Comparison of ENCODE assay signal across 8 cellular contexts in genomic region chr6:85594197-85594930, GRCh38. TPM values are rescaled to one million over a fixed set of nuclear protein-coding genes. Genes with fewer than 3 reads are reported as not detected.
A peak's percentile ranks its signal among the peaks of the same experiment; 100 is the strongest.
DNase-seq lines count a peak whose midpoint lies in the region; ATAC-seq and TF ChIP-seq lines count a peak whose summit lies in the region.

No MANE protein-coding gene starts in this region.

- peaks cover 5% of the 10 kb centered on the region for H3K9me3 Mint-ChIP-seq in T-helper 1 cell treated with Interleukin-12 subunit alpha and Interleukin-12 subunit beta and Interleukin-4 antibody, amounts not matched to agents 30 μg/mL and 1 μg/mL, for 36 hours

- TF ChIP-seq POLR2A in testis (IDR thresholded peaks at IDR 0.05): no peak

- H3K4me3 Mint-ChIP-seq in T-helper 1 cell treated with Interleukin-12 subunit alpha and Interleukin-12 subunit beta and Interleukin-4 antibody, amounts not matched to agents 30 μg/mL and 1 μg/mL, for 36 hours: peak overlapping the region; percentile 95

- peak overlapping the region; percentile 81 for H3K4me3 ChIP-seq in HUES48 (ENCODE audit: low read depth, low read length)
- H3K4me3 ChIP-seq in mucosa of rectum (ENCODE audit: low read length in 2 of 2): peak overlapping the region; percentile 97 to 98
- peak overlapping the region; percentile 76 to 91 for H3K4me3 ChIP-seq in testis

- peaks cover 7% of the 10 kb centered on the region for H3K27me3 Mint-ChIP-seq in T-helper 1 cell treated with Interleukin-12 subunit alpha and Interleukin-12 subunit beta and Interleukin-4 antibody, amounts not matched to agents 30 μg/mL and 1 μg/mL, for 36 hours (ENCODE audit: low read depth)

- DNase-seq in COR-L47 (lab: John Stamatoyannopoulos, UW) (peak; percentile 21), dedifferentiated amniotic fluid mesenchymal stem cell (ENCODE audit: extremely low spot score) (peak; percentile 25), testis (peak; percentile 52), NCI-H2107 treated with DMSO at 0.1 percent for 48 hours (lab: John Stamatoyannopoulos, UW; ENCODE audit: unreplicated experiment) (no peak)

- TF ChIP-seq CTCF in testis (IDR thresholded peaks at IDR 0.05): no peak

- H3K27ac ChIP-seq in HUES48 (ENCODE audit: low read depth, low read length): peak overlapping the region; percentile 86
- peak overlapping the region; percentile 99 for H3K27ac ChIP-seq in mucosa of rectum (ENCODE audit: low read depth in 2 of 2, low read length in 2 of 2)
- H3K27ac ChIP-seq in testis: peak overlapping the region; percentile 93 to 94

- H3K4me1 ChIP-seq in HUES48 (ENCODE audit: control insufficient read depth, insufficient read depth, low read length) (no peaks in the 10 kb centered on the region), mucosa of rectum (ENCODE audit: control insufficient read depth in 2 of 2, insufficient read depth in 2 of 2, low read length in 2 of 2) (peaks cover 4 to 16% of the 10 kb centered on the region in 2 donors), testis (peaks cover 6% of the 10 kb centered on the region)

- H3K36me3 ChIP-seq in HUES48 (ENCODE audit: control insufficient read depth, insufficient read depth, low read length): no peaks in the 10 kb centered on the region
- H3K36me3 ChIP-seq in mucosa of rectum (ENCODE audit: control insufficient read depth in 2 of 2, insufficient read depth in 2 of 2, low read length in 2 of 2): no peaks in the 10 kb centered on the region
- no peaks in the 10 kb centered on the region for H3K36me3 ChIP-seq in testis (ENCODE audit: low read depth, missing control alignments)

- H3K27me3 ChIP-seq in HUES48 (ENCODE audit: control insufficient read depth, insufficient read depth, low read length) (peaks cover 14% of the 10 kb centered on the region), mucosa of rectum (ENCODE audit: control insufficient read depth in 2 of 2, insufficient read depth in 2 of 2, low read length in 2 of 2) (no peaks in the 10 kb centered on the region), testis (no peaks in the 10 kb centered on the region)

- 0 to 2% methylated on average over 16 to 35 of the region's 35 CpGs for WGBS in testis, 2 donors

- peaks cover 13% of the 10 kb centered on the region for H3K36me3 Mint-ChIP-seq in T-helper 1 cell treated with Interleukin-12 subunit alpha and Interleukin-12 subunit beta and Interleukin-4 antibody, amounts not matched to agents 30 μg/mL and 1 μg/mL, for 36 hours (ENCODE audit: low read depth)

- no peaks in the 10 kb centered on the region for H3K9me3 ChIP-seq in HUES48 (ENCODE audit: control insufficient read depth, insufficient read depth, low read length)
- H3K9me3 ChIP-seq in mucosa of rectum (ENCODE audit: control insufficient read depth in 2 of 2, low read length in 2 of 2): no peaks in the 10 kb centered on the region
- H3K9me3 ChIP-seq in testis: no peaks in the 10 kb centered on the region

- intact Hi-C loops in testis (cut with DNase I; ENCODE audit: low total_unique reads): loop anchor here (5.0 kb wide), 1 partner anchor 48 kb away; the partner anchor contains the start of gene SYNCRIP

- H3K9ac ChIP-seq in HUES48 (ENCODE audit: low read depth, low read length) (peak overlapping the region; percentile 53), mucosa of rectum (ENCODE audit: low read depth in 1 of 2, low read length in 2 of 2) (peak overlapping the region; percentile 94 to 98)

- peak overlapping the region; percentile 93 for H3K27ac Mint-ChIP-seq in T-helper 1 cell treated with Interleukin-12 subunit alpha and Interleukin-12 subunit beta and Interleukin-4 antibody, amounts not matched to agents 30 μg/mL and 1 μg/mL, for 36 hours

- ATAC-seq in GM21390 (IDR thresholded peaks at IDR 0.05; ENCODE audit: unreplicated experiment): peak; percentile 3

- peaks cover 28% of the 10 kb centered on the region for H3K4me1 Mint-ChIP-seq in T-helper 1 cell treated with Interleukin-12 subunit alpha and Interleukin-12 subunit beta and Interleukin-4 antibody, amounts not matched to agents 30 μg/mL and 1 μg/mL, for 36 hours (ENCODE audit: low read depth)

RNA-seq across cellular contexts. Expression of gene SNX14, which starts 0.7 kb away (rescaled TPM):
- 100 to 1,000 TPM; 108 to 142 TPM for total RNA-seq in testis
- polyA plus RNA-seq in testis (ENCODE audit: insufficient read depth, low read depth, low replicate concordance): 170 TPM

RNA-seq across cellular contexts. Expression of gene SYNCRIP, which starts 48.3 kb away (rescaled TPM):
- total RNA-seq in testis: 10 to 100 TPM; 51.6 to 55.1 TPM
- 67.0 TPM for polyA plus RNA-seq in testis (ENCODE audit: insufficient read depth, low read depth, low replicate concordance)
